In the genomic region with DNA sequence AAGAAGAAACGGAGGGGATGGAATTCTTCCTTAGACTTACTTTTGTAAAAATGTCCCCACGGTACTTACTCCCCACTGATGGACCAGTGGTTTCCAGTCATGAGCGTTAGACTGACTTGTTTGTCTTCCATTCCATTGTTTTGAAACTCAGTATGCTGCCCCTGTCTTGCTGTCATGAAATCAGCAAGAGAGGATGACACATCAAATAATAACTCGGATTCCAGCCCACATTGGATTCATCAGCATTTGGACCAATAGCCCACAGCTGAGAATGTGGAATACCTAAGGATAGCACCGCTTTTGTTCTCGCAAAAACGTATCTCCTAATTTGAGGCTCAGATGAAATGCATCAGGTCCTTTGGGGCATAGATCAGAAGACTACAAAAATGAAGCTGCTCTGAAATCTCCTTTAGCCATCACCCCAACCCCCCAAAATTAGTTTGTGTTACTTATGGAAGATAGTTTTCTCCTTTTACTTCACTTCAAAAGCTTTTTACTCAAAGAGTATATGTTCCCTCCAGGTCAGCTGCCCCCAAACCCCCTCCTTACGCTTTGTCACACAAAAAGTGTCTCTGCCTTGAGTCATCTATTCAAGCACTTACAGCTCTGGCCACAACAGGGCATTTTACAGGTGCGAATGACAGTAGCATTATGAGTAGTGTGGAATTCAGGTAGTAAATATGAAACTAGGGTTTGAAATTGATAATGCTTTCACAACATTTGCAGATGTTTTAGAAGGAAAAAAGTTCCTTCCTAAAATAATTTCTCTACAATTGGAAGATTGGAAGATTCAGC, we compare ENCODE assay signal across 16 cellular contexts.
DNase-seq lines count a peak whose midpoint lies in the region; ATAC-seq and TF ChIP-seq lines count a peak whose summit lies in the region.
"Had no signal": no experiment of that assay in that cellular context is flagged by ENCODE, and none has a peak within 500 bp of the region (broad histone marks: within the 10 kb centered on the region; RNA-seq: fewer than 3 reads in every experiment).

No MANE protein-coding gene starts in this region.

- TF ChIP-seq CTCF in GM12865 (IDR thresholded peaks at IDR 0.05; ENCODE audit: insufficient read depth, low read depth, low read length, missing control alignments) (no peak), choroid plexus epithelial cell (conservative IDR thresholded peaks at IDR 0.05; ENCODE audit: low read depth, low read length) (no peak)

- H3K4me3 ChIP-seq in GM12865 (ENCODE audit: low read depth, low read length) (no peak overlapping the region), choroid plexus epithelial cell (ENCODE audit: low read depth, low read length) (no peak overlapping the region), H7 (ENCODE audit: insufficient read depth, low read depth, low read length) (no peak overlapping the region)
- H3K4me3 ChIP-seq: thoracic aorta had no signal

- ATAC-seq in GM21360 (IDR thresholded peaks at IDR 0.05; ENCODE audit: unreplicated experiment): peak; percentile 81
- ATAC-seq in HG03442 (IDR thresholded peaks at IDR 0.05; ENCODE audit: unreplicated experiment): peak; percentile 70
- ATAC-seq: esophagus mucosa had no signal

- DNase-seq in GM12865 (ENCODE audit: low read depth) (peak; percentile 31), choroid plexus epithelial cell (ENCODE audit: low read depth) (peak; percentile 43), medulla oblongata (ENCODE audit: extremely low spot score) (no peak), H7 (no peak), OCI-M1 (lab: John Stamatoyannopoulos, UW) (no peak), HUDEP-2 (lab: John Stamatoyannopoulos, UW; ENCODE audit: unreplicated experiment in 76 of 76) (no peak)
- DNase-seq: activated CD4-positive, alpha-beta T cell treated with anti-CD3 and anti-CD28 coated beads for 1 hour; activated T-cell treated with anti-CD3 and anti-CD28 coated beads, Interleukin-2, amount 50 U/mL, for 24 hours; hippocampal formation; Kasumi-1; NCI-H1436 treated with DMSO at 0.1 percent for 48 hours; NCI-H510A had no signal

- H3K36me3 ChIP-seq in H7 (replicated peaks; ENCODE audit: control insufficient read depth, insufficient read depth, low read length): no peaks in the 10 kb centered on the region; the same call in 1 of the 2 replicates

- no peaks in the 10 kb centered on the region for H3K27me3 ChIP-seq in H7 (ENCODE audit: control insufficient read depth, insufficient read depth, low read length)

Comparison
In these comparisons a context has a peak if more than half of its experiments do, and no peak if none do; other contexts are left out.
1. DNase-seq: peak in GM12865 (single experiment) and choroid plexus epithelial cell (single experiment); none in medulla oblongata (single experiment), H7 (single experiment), OCI-M1 (single experiment) and HUDEP-2 (0 of 76).